8 cellular contexts compared by ENCODE assay signal in the genomic region with DNA sequence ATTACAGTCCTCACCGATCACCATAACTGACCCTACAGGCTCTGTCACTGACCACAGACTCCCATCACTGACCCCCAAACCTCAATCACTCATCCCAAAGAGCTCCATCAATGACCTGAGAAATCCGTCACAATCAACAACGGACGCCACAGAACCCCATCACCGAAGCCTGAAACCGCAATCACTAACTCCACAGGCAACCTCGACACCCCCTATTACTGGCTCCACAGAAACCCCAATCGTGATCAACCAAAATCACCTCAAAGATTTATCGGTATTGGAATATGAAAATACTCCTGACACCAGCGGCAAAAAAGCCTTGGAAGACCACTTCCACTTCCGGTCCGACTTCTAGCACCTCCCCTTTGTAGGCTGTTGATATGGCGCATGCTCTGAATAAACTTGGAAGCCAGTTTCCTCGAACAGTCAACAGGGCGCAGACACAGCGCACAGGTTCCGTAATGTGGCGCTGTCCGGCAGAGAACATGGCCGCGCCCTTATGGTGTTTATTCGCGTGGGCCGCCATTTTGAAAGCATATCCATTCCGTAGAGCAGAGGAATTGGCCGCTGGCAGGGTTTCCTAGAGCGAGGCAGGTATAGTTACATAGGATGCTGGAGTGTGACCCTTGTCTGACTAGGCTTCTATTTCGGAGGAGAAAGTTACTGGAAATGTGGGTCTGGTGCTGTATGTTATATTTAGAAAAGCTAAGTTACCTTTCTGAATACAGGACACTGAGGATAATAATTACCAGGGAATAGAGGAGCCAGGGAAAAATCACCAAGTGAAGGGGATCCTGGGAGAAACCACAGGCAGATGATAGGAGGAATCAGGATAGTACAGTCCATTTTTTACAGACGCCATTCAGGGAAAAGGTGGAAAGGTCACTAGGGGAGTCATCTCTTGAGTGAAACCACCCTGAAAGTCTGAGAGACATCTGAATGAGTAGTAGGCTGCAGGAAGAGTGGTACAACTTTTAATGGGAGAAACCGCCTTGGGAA. TPM values are rescaled to one million over a fixed set of nuclear protein-coding genes. Genes with fewer than 3 reads are reported as not detected.
DNase-seq lines count a peak whose midpoint lies in the region; ATAC-seq and TF ChIP-seq lines count a peak whose summit lies in the region.

A gene (minus strand): TSS at position 328 of the 999 bp plus-strand sequence. CDS start 2,785 bp downstream, outside the sequence.

- no peak for TF ChIP-seq CTCF in smooth muscle cell (IDR thresholded peaks at IDR 0.05; ENCODE audit: borderline replicate concordance, insufficient read depth, poor library complexity, severe bottlenecking)

- H3K9ac ChIP-seq in smooth muscle cell (ENCODE audit: low read depth) = peak within 1 kb of the TSS; percentile 59

- no peaks in the 10 kb centered on the region for H3F3A ChIP-seq in smooth muscle cell (ENCODE audit: low read depth)

- peaks cover 21% of the 10 kb centered on the region for H3K36me3 ChIP-seq in smooth muscle cell (ENCODE audit: low read depth)

- peak; percentile 69 for DNase-seq in ACHN
- DNase-seq in NCI-H2196 (lab: John Stamatoyannopoulos, UW; ENCODE audit: unreplicated experiment) = peak; percentile 93
- peak; percentile 59 to 81 (median 74) for DNase-seq in activated CD4-positive, CD25-positive, alpha-beta regulatory T cell (lab: John Stamatoyannopoulos, UW)
- peak; percentile 89 for DNase-seq in central memory CD4-positive, alpha-beta T cell
- DNase-seq in inferior parietal cortex (ENCODE audit: extremely low spot score) = peak; percentile 99
- peak; percentile 21 for DNase-seq in smooth muscle cell (lab: John Stamatoyannopoulos, UW; ENCODE audit: unreplicated experiment)

- H3K4me3 ChIP-seq in smooth muscle cell = peak within 1 kb of the TSS; percentile 87

- ATAC-seq in GM18873 (IDR thresholded peaks at IDR 0.05; ENCODE audit: low FRiP score, unreplicated experiment) (peak; percentile 88), HG03135 (IDR thresholded peaks at IDR 0.05; ENCODE audit: unreplicated experiment) (peak; percentile 95)

- H3K27ac ChIP-seq in smooth muscle cell (ENCODE audit: low read depth) = no peak within 1 kb of the TSS

- WGBS in smooth muscle cell (ENCODE audit: low lambda C conversion rate) = 10% methylated on average over 30 of the region's 30 CpGs

- H3K4me1 ChIP-seq in smooth muscle cell (ENCODE audit: low read depth) = no peaks in the 10 kb centered on the region

- peak within 1 kb of the TSS; percentile 88 for H3K4me2 ChIP-seq in smooth muscle cell

- H3K27me3 ChIP-seq in smooth muscle cell (ENCODE audit: low read depth) = no peaks in the 10 kb centered on the region

- no peaks in the 10 kb centered on the region for H4K20me1 ChIP-seq in smooth muscle cell (ENCODE audit: low read depth)

- H3K9me3 ChIP-seq in smooth muscle cell (replicated peaks; ENCODE audit: low read depth) = no peaks in the 10 kb centered on the region

- in situ Hi-C loops in ACHN (cut with HindIII; ENCODE audit: low pct_ligation_motif_present, low pct_unique_long_range_greater_than_20kb, low sequenced_read_pairs) = no loop called here

- peak within 1 kb of the TSS; percentile 99 for H2AFZ ChIP-seq in smooth muscle cell (ENCODE audit: low read depth)

- H3K79me2 ChIP-seq in smooth muscle cell (ENCODE audit: low read depth) = no peaks in the 10 kb centered on the region

RNA-seq across cellular contexts. Expression of the gene that starts here (rescaled TPM):
- total RNA-seq in smooth muscle cell = 7.6 and 19.8 TPM in 2 replicates
- 12.2 and 17.4 TPM in 2 replicates for polyA plus RNA-seq in smooth muscle cell

Comparison
In these comparisons a context has a peak if more than half of its experiments do, and no peak if none do; other contexts are left out.
1. DNase-seq: peak in every context shown above with its lines; median percentile 99 in inferior parietal cortex; 93 in NCI-H2196; 89 in central memory CD4-positive, alpha-beta T cell; 74 in activated CD4-positive, CD25-positive, alpha-beta regulatory T cell; 69 in ACHN; 21 in smooth muscle cell.